In genomic region chr12:94616217-94616729, GRCh38 we compare ENCODE assay signal across 10 cellular contexts. TPM values are rescaled to one million over a fixed set of nuclear protein-coding genes. Genes with fewer than 3 reads are reported as not detected.
DNase-seq lines count a peak whose midpoint lies in the region; ATAC-seq, FAIRE-seq and TF ChIP-seq lines count a peak whose summit lies in the region.
"Had no signal": no experiment of that assay in that cellular context is flagged by ENCODE, and none has a peak within 500 bp of the region (broad histone marks: within the 10 kb centered on the region; RNA-seq: fewer than 3 reads in every experiment).

No MANE protein-coding gene starts in this region.

- no peaks in the 10 kb centered on the region for H3K9me3 ChIP-seq in astrocyte (ENCODE audit: insufficient read depth, low read depth, low read length)

- no peaks in the 10 kb centered on the region for H3K36me3 Mint-ChIP-seq in astrocyte (ENCODE audit: low read depth, unreplicated experiment)
- H3K36me3 Mint-ChIP-seq in activated T-cell treated with anti-CD3 and anti-CD28 coated beads, Interleukin-2, amount 50 U/mL, for 24 hours (ENCODE audit: low read depth) = no peaks in the 10 kb centered on the region
- no peaks in the 10 kb centered on the region for H3K36me3 Mint-ChIP-seq in effector memory CD8-positive, alpha-beta T cell (ENCODE audit: insufficient read depth)

- H3K4me1 Mint-ChIP-seq in astrocyte (ENCODE audit: low read depth, unreplicated experiment) = peaks cover 2% of the 10 kb centered on the region
- H3K4me1 Mint-ChIP-seq in activated T-cell treated with anti-CD3 and anti-CD28 coated beads, Interleukin-2, amount 50 U/mL, for 24 hours (ENCODE audit: low read depth) = peaks cover 10% of the 10 kb centered on the region
- peaks cover 14 to 17% of the 10 kb centered on the region in 2 donors for H3K4me1 Mint-ChIP-seq in effector memory CD8-positive, alpha-beta T cell (ENCODE audit: low read depth in 2 of 2)

- ATAC-seq in effector memory CD8-positive, alpha-beta T cell (replicated peaks) = no peak

- FAIRE-seq in astrocyte (lab: Jason Lieb, UNC) = no peak

- no peak overlapping the region for H3K4me3 ChIP-seq in H7 (ENCODE audit: insufficient read depth, low read depth, low read length)
- H3K4me3 ChIP-seq in astrocyte (ENCODE audit: insufficient read depth, low read depth, low read length) = peak overlapping the region; percentile 19
- H3K4me3 ChIP-seq: SK-N-MC had no signal

- H3K27me3 Mint-ChIP-seq in astrocyte (ENCODE audit: low read depth, unreplicated experiment) = no peaks in the 10 kb centered on the region
- peaks cover 3% of the 10 kb centered on the region for H3K27me3 Mint-ChIP-seq in activated T-cell treated with anti-CD3 and anti-CD28 coated beads, Interleukin-2, amount 50 U/mL, for 24 hours
- H3K27me3 Mint-ChIP-seq in effector memory CD8-positive, alpha-beta T cell = no peaks in the 10 kb centered on the region

- no peak overlapping the region for H3K9ac ChIP-seq in astrocyte (ENCODE audit: low read length)

- no peaks in the 10 kb centered on the region for H3K36me3 ChIP-seq in H7 (replicated peaks; ENCODE audit: control insufficient read depth, insufficient read depth, low read length)
- no peaks in the 10 kb centered on the region for H3K36me3 ChIP-seq in astrocyte (ENCODE audit: insufficient read depth, low read length)

- no peaks in the 10 kb centered on the region for H3K27me3 ChIP-seq in H7 (ENCODE audit: control insufficient read depth, insufficient read depth, low read length)
- no peaks in the 10 kb centered on the region for H3K27me3 ChIP-seq in astrocyte (ENCODE audit: insufficient read depth, low read length)

- H3K4me3 Mint-ChIP-seq in astrocyte (ENCODE audit: unreplicated experiment) = no peak overlapping the region
- H3K4me3 Mint-ChIP-seq in activated T-cell treated with anti-CD3 and anti-CD28 coated beads, Interleukin-2, amount 50 U/mL, for 24 hours = no peak overlapping the region
- no peak overlapping the region for H3K4me3 Mint-ChIP-seq in effector memory CD8-positive, alpha-beta T cell

- H3K4me1 ChIP-seq in astrocyte (ENCODE audit: insufficient read depth, low read length) = peaks cover 41% of the 10 kb centered on the region

- peak overlapping the region; percentile 43 for H2AFZ ChIP-seq in astrocyte (ENCODE audit: low read depth, low read length)

- no peaks in the 10 kb centered on the region for H4K20me1 ChIP-seq in astrocyte (ENCODE audit: insufficient read depth, low read length)

- H3K27ac Mint-ChIP-seq in astrocyte (ENCODE audit: unreplicated experiment) = no peak overlapping the region
- H3K27ac Mint-ChIP-seq in activated T-cell treated with anti-CD3 and anti-CD28 coated beads, Interleukin-2, amount 50 U/mL, for 24 hours = no peak overlapping the region
- no peak overlapping the region for H3K27ac Mint-ChIP-seq in effector memory CD8-positive, alpha-beta T cell

- peak overlapping the region; percentile 73 for H3K4me2 ChIP-seq in astrocyte (ENCODE audit: low read length)

- peak; percentile 28 for DNase-seq in H7
- DNase-seq in astrocyte (ENCODE audit: low read depth) = no peak
- peak; percentile 24 for DNase-seq in iPS-NIHi11 (ENCODE audit: low spot score)
- DNase-seq in putamen (ENCODE audit: low spot score) = peak; percentile 94
- no peak for DNase-seq in activated T-cell treated with anti-CD3 and anti-CD28 coated beads, Interleukin-2, amount 50 U/mL, for 24 hours
- DNase-seq in effector memory CD8-positive, alpha-beta T cell = no peak
- DNase-seq in NCI-H2196 (lab: John Stamatoyannopoulos, UW; ENCODE audit: unreplicated experiment) = no peak
- no peak for DNase-seq in NCI-H748 (lab: John Stamatoyannopoulos, UW; ENCODE audit: unreplicated experiment)
- DNase-seq: activated naive CD4-positive, alpha-beta T cell treated with Interleukin-2 at 50 U/mL for 16 hours had no signal

- no peak overlapping the region for H3K27ac ChIP-seq in astrocyte (ENCODE audit: low read depth, low read length)
- H3K27ac ChIP-seq: SK-N-MC had no signal

- no peaks in the 10 kb centered on the region for H3K79me2 ChIP-seq in astrocyte (ENCODE audit: insufficient read depth, low read length)

- H3K9me3 Mint-ChIP-seq in astrocyte (ENCODE audit: unreplicated experiment) = no peaks in the 10 kb centered on the region
- no peaks in the 10 kb centered on the region for H3K9me3 Mint-ChIP-seq in activated T-cell treated with anti-CD3 and anti-CD28 coated beads, Interleukin-2, amount 50 U/mL, for 24 hours
- no peaks in the 10 kb centered on the region for H3K9me3 Mint-ChIP-seq in effector memory CD8-positive, alpha-beta T cell

- no peak for TF ChIP-seq CTCF in astrocyte (IDR thresholded peaks at IDR 0.05; ENCODE audit: insufficient read depth, low read depth, low read length)

RNA-seq across cellular contexts. Expression of gene TMCC3, which starts 34.1 kb away (rescaled TPM):
- total RNA-seq in H7 (2014; rRNA removed; shearing (Covaris generic)) = 0.62 and 1.3 TPM in 2 replicates
- 2.8 and 3.5 TPM in 2 replicates for total RNA-seq in astrocyte

Comparison
In these comparisons a context has a peak if more than half of its experiments do, and no peak if none do; other contexts are left out.
1. DNase-seq: peak in H7 (single experiment), iPS-NIHi11 (single experiment) and putamen (single experiment); none in astrocyte (single experiment), activated T-cell treated with anti-CD3 and anti-CD28 coated beads, Interleukin-2, amount 50 U/mL, for 24 hours (single experiment), effector memory CD8-positive, alpha-beta T cell (0 of 3), NCI-H2196 (single experiment) and NCI-H748 (single experiment).